In the genomic region with DNA sequence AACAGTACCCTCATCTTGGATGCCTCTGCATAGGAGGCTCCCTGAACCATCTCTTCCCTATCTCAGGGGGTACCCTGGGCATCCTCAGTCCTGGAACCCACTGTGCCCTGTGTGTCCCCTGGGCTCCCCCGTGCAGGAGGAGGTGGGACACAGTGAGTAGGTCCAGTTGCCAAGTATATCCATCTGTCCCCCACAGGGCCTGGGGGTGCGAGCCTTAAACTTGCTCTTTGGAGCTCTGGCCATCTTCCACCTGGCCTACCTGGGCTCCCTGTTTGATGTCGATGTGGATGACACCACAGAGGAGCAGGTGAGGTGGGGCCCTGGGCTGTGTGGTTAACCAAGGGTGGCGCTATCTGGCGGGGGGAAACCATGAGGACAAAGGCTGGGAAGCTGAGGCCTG, we compare ENCODE assay signal across 36 cellular contexts. TPM values are rescaled to one million over a fixed set of nuclear protein-coding genes. Genes with fewer than 3 reads are reported as not detected.
"Had no signal": no experiment of that assay in that cellular context is flagged by ENCODE, and none has a peak within 500 bp of the region (broad histone marks: within the 10 kb centered on the region; RNA-seq: fewer than 3 reads in every experiment).

No MANE protein-coding gene starts in this region.

- H3K36me3 Mint-ChIP-seq: IgD-negative memory B cell had no signal

- H3K27me3 Mint-ChIP-seq: activated B cell treated with CpG ODN at 0.5 μM for 24 hours; activated T-helper 17 cell treated with anti-CD3 and anti-CD28 coated beads, Interleukin-2, amount 50 U/mL, for 72 hours had no signal

- ATAC-seq: activated naive CD4-positive, alpha-beta T cell treated with anti-CD3 and anti-CD28 coated beads, Interleukin-2, amount 50 U/mL, for 72 hours; activated T-cell treated with anti-CD3 and anti-CD28 coated beads, Interleukin-2, amount 50 U/mL, for 72 hours; activated T-helper 17 cell treated with anti-CD3 and anti-CD28 coated beads, Interleukin-2, amount 50 U/mL, for 72 hours; PC-3; Right ventricle myocardium inferior; SK-N-SH treated with all-trans-retinoic acid at 6 μM for 48 hours had no signal

- DNase-seq: activated B cell treated with CpG ODN at 0.5 μM for 24 hours; activated CD4-positive, alpha-beta T cell treated with anti-CD3 and anti-CD28 coated beads for 4 hours; activated CD4-positive, alpha-beta T cell treated with anti-CD3 and anti-CD28 coated beads, Interleukin-2, amount 50 U/mL, for 4 hours; activated CD4-positive, CD25-positive, alpha-beta regulatory T cell treated with anti-CD3 and anti-CD28 coated beads, Interleukin-2, amount 50 U/mL, for 72 hours; activated effector memory CD4-positive, alpha-beta T cell treated with anti-CD3 and anti-CD28 coated beads, Interleukin-2, amount 50 U/mL, for 16 hours; activated naive CD4-positive, alpha-beta T cell; activated T-cell treated with anti-CD3 and anti-CD28 coated beads, Interleukin-2, amount 50 U/mL, for 1 hour; activated T-cell treated with anti-CD3 and anti-CD28 coated beads, Interleukin-2, amount 50 U/mL, for 72 hours; amniotic stem cell; brain microvascular endothelial cell; central memory CD4-positive, alpha-beta T cell; Karpas-422; KBM-7; NCI-H1105; NCI-H1417 treated with DMSO at 0.1 percent for 48 hours; NCI-H1694; NCI-H1930; NCI-H2081 treated with DMSO at 0.1 percent for 48 hours; NCI-H345; NCI-H510A; NCI-H526; NCI-H748 treated with DMSO at 0.1 percent for 48 hours; NK-92 treated with Interleukin-12 subunit alpha and Interleukin-12 subunit beta, amount 100 ng/mL, for 24 hours; PC-3; Peyer's patch; RPMI8226; SIG-M5; T-helper 1 cell; T-helper 2 cell; T-helper 9 cell had no signal

- H3K4me3 Mint-ChIP-seq: activated B cell treated with CpG ODN at 0.5 μM for 24 hours; activated T-cell treated with anti-CD3 and anti-CD28 coated beads, Interleukin-2, amount 50 U/mL, for 72 hours; activated T-helper 17 cell treated with anti-CD3 and anti-CD28 coated beads, Interleukin-2, amount 50 U/mL, for 72 hours had no signal

- H3K9me3 Mint-ChIP-seq: activated B cell treated with CpG ODN at 0.5 μM for 24 hours; activated T-cell treated with anti-CD3 and anti-CD28 coated beads, Interleukin-2, amount 50 U/mL, for 72 hours; activated T-helper 17 cell treated with anti-CD3 and anti-CD28 coated beads, Interleukin-2, amount 50 U/mL, for 72 hours; IgD-negative memory B cell had no signal

- H3K27ac Mint-ChIP-seq: activated B cell treated with CpG ODN at 0.5 μM for 24 hours; activated T-cell treated with anti-CD3 and anti-CD28 coated beads, Interleukin-2, amount 50 U/mL, for 72 hours had no signal

RNA-seq across cellular contexts. Expression of a gene that starts 46.9 kb away (rescaled TPM):
- total RNA-seq: SK-MEL-5 had no signal
